In genomic region chrX:2628751-2629315, GRCh38 we compare ENCODE assay signal across 1 cellular context.
TF ChIP-seq lines count a peak whose summit lies in the region.

No MANE protein-coding gene starts in this region.

TF ChIP-seq in GM23338, 12 proteins besides CTCF, POLR2A, EP300 and RAD21:
- TF ChIP-seq ZNF462 (CRISPR knock-in tag; IDR thresholded peaks at IDR 0.05) (no peak), ZNF114 (CRISPR knock-in tag; IDR thresholded peaks at IDR 0.05) (no peak), REST (IDR thresholded peaks at IDR 0.05; ENCODE audit: unreplicated experiment) (no peak), JUNB (IDR thresholded peaks at IDR 0.05; ENCODE audit: unreplicated experiment) (no peak)
